ENCODE assay signal across 9 cellular contexts in the genomic region with DNA sequence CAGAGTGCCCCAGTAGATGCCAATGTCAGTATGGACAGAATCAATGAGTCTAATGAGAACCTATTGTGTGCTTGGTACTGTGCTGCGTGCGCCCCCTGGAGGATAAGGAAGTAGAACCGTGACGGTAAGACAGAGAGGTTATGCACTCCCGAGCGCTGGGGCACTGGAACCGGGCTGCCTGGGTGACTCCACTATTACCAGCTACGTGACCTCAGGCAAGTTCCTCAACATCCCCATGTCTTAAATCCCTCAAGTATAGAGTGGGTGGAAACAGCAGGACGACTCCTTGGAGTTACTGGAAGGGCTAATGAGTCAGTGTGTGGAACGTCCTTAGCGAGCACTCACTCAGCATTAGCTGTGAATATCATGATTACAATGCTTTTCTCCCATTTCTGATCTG. TPM values are rescaled to one million over a fixed set of nuclear protein-coding genes. Genes with fewer than 3 reads are reported as not detected.
DNase-seq lines count a peak whose midpoint lies in the region; ATAC-seq, FAIRE-seq and TF ChIP-seq lines count a peak whose summit lies in the region.
"Had no signal": no experiment of that assay in that cellular context is flagged by ENCODE, and none has a peak within 500 bp of the region (broad histone marks: within the 10 kb centered on the region; RNA-seq: fewer than 3 reads in every experiment).

No MANE protein-coding gene starts in this region.

- no peak overlapping the region for H3K14ac ChIP-seq in neuronal stem cell (ENCODE audit: low read length)

- FAIRE-seq in GM19239 (lab: Jason Lieb, UNC) = peak; percentile 73

- no CpG with 5 or more reads among the region's 11 CpGs for WGBS in neuronal stem cell (ENCODE audit: extremely low coverage in 2 of 2, insufficient read length in 2 of 2, insufficient replicate concordance in 1 of 2), 2 donors

- no peak overlapping the region for H2AFZ ChIP-seq in neuronal stem cell (ENCODE audit: low read length)

- H3K9me3 ChIP-seq in BE2C (no peaks in the 10 kb centered on the region), neuronal stem cell (replicated peaks in 1 of 2; ENCODE audit: control insufficient read depth in 2 of 2, insufficient read depth in 1 of 2, low read depth in 1 of 2, low read length in 2 of 2) (no peaks in the 10 kb centered on the region)
- H3K9me3 ChIP-seq: neutrophil had no signal

- peak; percentile 82 for TF ChIP-seq CTCF in BE2C (IDR thresholded peaks at IDR 0.05; ENCODE audit: low read depth, low read length)

- ATAC-seq in HG03097 (IDR thresholded peaks at IDR 0.05; ENCODE audit: low FRiP score, unreplicated experiment) = no peak

- H4K8ac ChIP-seq in neuronal stem cell (ENCODE audit: low read depth, low read length) = no peak overlapping the region

- no peak overlapping the region for H4K91ac ChIP-seq in neuronal stem cell (ENCODE audit: low read depth, low read length, poor library complexity)

- H2BK120ac ChIP-seq in neuronal stem cell (ENCODE audit: low read depth, low read length) = no peak overlapping the region

- H3K79me1 ChIP-seq in neuronal stem cell (ENCODE audit: low read depth, low read length) = no peaks in the 10 kb centered on the region

- H2BK12ac ChIP-seq in neuronal stem cell (ENCODE audit: low read length) = no peak overlapping the region

- H2BK5ac ChIP-seq in neuronal stem cell (ENCODE audit: low read length) = no peak overlapping the region

- H3K23ac ChIP-seq in neuronal stem cell (ENCODE audit: low read depth, low read length, poor library complexity) = no peak overlapping the region

- H3K27ac ChIP-seq in neuronal stem cell (replicated peaks; ENCODE audit: low read length) = no peak overlapping the region
- H3K27ac ChIP-seq: neutrophil had no signal

- H2BK15ac ChIP-seq in neuronal stem cell (ENCODE audit: low read length) = no peak overlapping the region

- no peak overlapping the region for H3K4me2 ChIP-seq in neuronal stem cell (ENCODE audit: insufficient read depth, low read length, poor library complexity, severe bottlenecking)

- H3K36me3 ChIP-seq in BE2C = no peaks in the 10 kb centered on the region
- no peaks in the 10 kb centered on the region for H3K36me3 ChIP-seq in neuronal stem cell (replicated peaks in 1 of 2; ENCODE audit: control insufficient read depth in 2 of 2, insufficient read depth in 2 of 2, low read length in 2 of 2)
- H3K36me3 ChIP-seq: neutrophil had no signal

- no peak overlapping the region for H3K4me3 ChIP-seq in BE2C (ENCODE audit: low read depth, low read length)
- H3K4me3 ChIP-seq in neuronal stem cell (ENCODE audit: low read length in 2 of 2) = no peak overlapping the region

- no peak overlapping the region for H2AK5ac ChIP-seq in neuronal stem cell (ENCODE audit: low read depth, low read length)

- no peaks in the 10 kb centered on the region for H3K4me1 ChIP-seq in BE2C
- no peaks in the 10 kb centered on the region for H3K4me1 ChIP-seq in neuronal stem cell (ENCODE audit: control insufficient read depth in 2 of 2, insufficient read depth in 1 of 2, low read depth in 1 of 2, low read length in 2 of 2)

- peaks cover 20% of the 10 kb centered on the region for H3K27me3 ChIP-seq in BE2C
- no peaks in the 10 kb centered on the region for H3K27me3 ChIP-seq in neuronal stem cell (ENCODE audit: control insufficient read depth in 3 of 3, insufficient read depth in 3 of 3, low read depth in 1 of 3, low read length in 3 of 3)

- no peak overlapping the region for H3K18ac ChIP-seq in neuronal stem cell (ENCODE audit: low read length)

- DNase-seq in BE2C (peak; percentile 71), GM19239 (ENCODE audit: insufficient read length, low spot score) (peak; percentile 35), M059J (ENCODE audit: low read depth) (peak; percentile 40), neuronal stem cell (ENCODE audit: low spot score) (peak; percentile 56), ureter (ENCODE audit: low spot score) (no peak)
- DNase-seq in activated CD4-positive, alpha-beta T cell treated with anti-CD3 and anti-CD28 coated beads for 24 hours (ENCODE audit: low read depth in 2 of 2) = peak; percentile 44 to 50
- peak; percentile 47 for DNase-seq in effector CD4-positive, alpha-beta T cell

- no peak overlapping the region for H3K9ac ChIP-seq in neuronal stem cell (ENCODE audit: low read depth, low read length, poor library complexity)

- no peak overlapping the region for H3K4ac ChIP-seq in neuronal stem cell (ENCODE audit: low read length)

RNA-seq across cellular contexts. Expression of a gene that starts 16.2 kb away (rescaled TPM):
- not detected for polyA plus RNA-seq in BE2C (2012; ENCODE audit: insufficient read depth, insufficient read length, low read depth)
- 0.05 TPM in 1 of 2 replicates, not detected in the other for total RNA-seq in M059J (2014; rRNA removed; shearing (Covaris generic))
- not detected for polyA plus RNA-seq in neuronal stem cell (2013, experiment 1 of 2)
- polyA plus RNA-seq in neuronal stem cell (2013, experiment 2 of 2) = not detected
- total RNA-seq in ureter = 0.16 TPM

RNA-seq across cellular contexts. Expression of a gene that starts 34.5 kb away (rescaled TPM):
- polyA plus RNA-seq in BE2C (2012; ENCODE audit: insufficient read depth, insufficient read length, low read depth) = not detected
- not detected in 2 replicates for total RNA-seq in M059J (2014; rRNA removed; shearing (Covaris generic))
- polyA plus RNA-seq in neuronal stem cell (2013, experiment 1 of 2) = 0.03 TPM
- not detected for polyA plus RNA-seq in neuronal stem cell (2013, experiment 2 of 2)
- 0.26 TPM for total RNA-seq in ureter

RNA-seq across cellular contexts. Expression of a gene that starts 53.3 kb away (rescaled TPM):
- polyA plus RNA-seq in BE2C (2012; ENCODE audit: insufficient read depth, insufficient read length, low read depth) = 3.4 TPM
- 2.0 and 5.3 TPM in 2 replicates for total RNA-seq in M059J (2014; rRNA removed; shearing (Covaris generic))
- 4.7 TPM for polyA plus RNA-seq in neuronal stem cell (2013, experiment 1 of 2)
- 4.3 TPM for polyA plus RNA-seq in neuronal stem cell (2013, experiment 2 of 2)
- total RNA-seq in ureter = 19.0 TPM
